24 cellular contexts compared by ENCODE assay signal in the genomic region with DNA sequence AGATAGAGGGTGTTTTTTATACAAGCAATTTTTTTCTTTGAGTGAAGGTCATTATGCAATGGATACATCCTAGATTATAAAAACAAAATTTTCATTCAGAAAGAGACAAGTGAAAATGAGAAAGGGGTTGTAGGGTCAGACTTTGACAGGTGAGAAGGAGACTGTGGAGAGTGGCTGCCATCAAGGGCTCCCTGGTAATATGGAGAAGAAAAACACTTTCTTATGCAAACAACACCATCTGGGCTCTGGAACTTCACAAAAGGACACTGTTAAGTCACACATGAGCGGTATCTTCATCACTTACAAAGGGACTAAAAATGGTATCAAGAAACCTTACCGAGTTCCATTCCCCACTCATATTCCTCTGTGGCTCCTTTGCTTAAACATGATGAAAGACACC. TPM values are rescaled to one million over a fixed set of nuclear protein-coding genes. Genes with fewer than 3 reads are reported as not detected.
"Had no signal": no experiment of that assay in that cellular context is flagged by ENCODE, and none has a peak within 500 bp of the region (broad histone marks: within the 10 kb centered on the region; RNA-seq: fewer than 3 reads in every experiment).

No MANE protein-coding gene starts in this region.

- H3K27ac ChIP-seq: ascending aorta, body of pancreas had no signal

- H3K9me3 ChIP-seq: ascending aorta, body of pancreas had no signal

- H3K4me1 Mint-ChIP-seq: activated naive CD8-positive, alpha-beta T cell treated with anti-CD3 and anti-CD28 coated beads, Interleukin-2, amount 50 U/mL, for 24 hours; central memory CD8-positive, alpha-beta T cell had no signal

- H3K4me1 ChIP-seq: ascending aorta, body of pancreas had no signal

- H3K27ac Mint-ChIP-seq: activated CD8-positive, alpha-beta T cell treated with anti-CD3 and anti-CD28 coated beads, Interleukin-2, amount 10 ng/mL, durations not matched to agents 7 days and 5 days; activated naive CD4-positive, alpha-beta T cell treated with anti-CD3 and anti-CD28 coated beads, Interleukin-2, amount 50 U/mL, for 72 hours; activated naive CD8-positive, alpha-beta T cell treated with anti-CD3 and anti-CD28 coated beads, Interleukin-2, amount 50 U/mL, for 24 hours; T-helper 1 cell treated with Interleukin-12 subunit alpha and Interleukin-12 subunit beta and Interleukin-4 antibody, amounts not matched to agents 30 μg/mL and 1 μg/mL, for 36 hours had no signal

- H3K4me3 Mint-ChIP-seq: activated CD8-positive, alpha-beta T cell treated with anti-CD3 and anti-CD28 coated beads, Interleukin-2, amount 10 ng/mL, durations not matched to agents 7 days and 5 days; activated naive CD8-positive, alpha-beta T cell treated with anti-CD3 and anti-CD28 coated beads, Interleukin-2, amount 50 U/mL, for 24 hours; central memory CD8-positive, alpha-beta T cell; T-helper 1 cell treated with Interleukin-12 subunit alpha and Interleukin-12 subunit beta and Interleukin-4 antibody, amounts not matched to agents 30 μg/mL and 1 μg/mL, for 36 hours had no signal

- H3K36me3 Mint-ChIP-seq: activated naive CD4-positive, alpha-beta T cell treated with anti-CD3 and anti-CD28 coated beads, Interleukin-2, amount 50 U/mL, for 72 hours had no signal

- H3K4me3 ChIP-seq: ascending aorta, body of pancreas had no signal

- H3K27me3 ChIP-seq: ascending aorta, body of pancreas had no signal

- ATAC-seq: activated CD8-positive, alpha-beta T cell treated with anti-CD3 and anti-CD28 coated beads, Interleukin-2, amount 10 ng/mL, durations not matched to agents 7 days and 5 days; activated naive CD4-positive, alpha-beta T cell treated with anti-CD3 and anti-CD28 coated beads, Interleukin-2, amount 50 U/mL, for 72 hours; activated naive CD8-positive, alpha-beta T cell treated with anti-CD3 and anti-CD28 coated beads, Interleukin-2, amount 50 U/mL, for 24 hours; body of pancreas; PC-3 had no signal

- H3K36me3 ChIP-seq: ascending aorta had no signal

- H3K9me3 Mint-ChIP-seq: activated naive CD4-positive, alpha-beta T cell treated with anti-CD3 and anti-CD28 coated beads, Interleukin-2, amount 50 U/mL, for 72 hours; activated naive CD8-positive, alpha-beta T cell treated with anti-CD3 and anti-CD28 coated beads, Interleukin-2, amount 50 U/mL, for 24 hours; central memory CD8-positive, alpha-beta T cell; T-helper 1 cell treated with Interleukin-12 subunit alpha and Interleukin-12 subunit beta and Interleukin-4 antibody, amounts not matched to agents 30 μg/mL and 1 μg/mL, for 36 hours had no signal

- DNase-seq: activated CD4-positive, alpha-beta T cell treated with anti-CD3 and anti-CD28 coated beads for 48 hours; activated CD4-positive, alpha-beta T cell treated with anti-CD3 and anti-CD28 coated beads, Interleukin-2, amount 50 U/mL, for 4 hours; activated CD4-positive, CD25-positive, alpha-beta regulatory T cell treated with anti-CD3 and anti-CD28 coated beads, Interleukin-2, amount 50 U/mL, for 72 hours; activated CD8-positive, alpha-beta memory T cell treated with anti-CD3 and anti-CD28 coated beads, Interleukin-2, amount 50 U/mL, for 48 hours; activated CD8-positive, alpha-beta T cell treated with anti-CD3 and anti-CD28 coated beads, Interleukin-2, amount 10 ng/mL, durations not matched to agents 7 days and 5 days; activated naive CD4-positive, alpha-beta T cell; activated naive CD8-positive, alpha-beta T cell treated with anti-CD3 and anti-CD28 coated beads, Interleukin-2, amount 50 U/mL, for 24 hours; activated T-cell treated with anti-CD3 and anti-CD28 coated beads, Interleukin-2, amount 50 U/mL, for 1 hour; amniotic stem cell; body of pancreas; NCI-H1048; NCI-H146; NCI-H187 treated with DMSO at 0.1 percent for 48 hours; NCI-H2081 treated with DMSO at 0.1 percent for 48 hours; NCI-H2227 treated with DMSO at 0.1 percent for 48 hours; NCI-H446 treated with DMSO at 0.1 percent for 48 hours; NCI-H526; PC-3; SHP77 treated with DMSO at 0.1 percent for 48 hours had no signal

RNA-seq across cellular contexts. Expression of a gene that starts 23.5 kb away (rescaled TPM):
- total RNA-seq: activated CD8-positive, alpha-beta T cell treated with anti-CD3 and anti-CD28 coated beads, Interleukin-2, amount 10 ng/mL, durations not matched to agents 7 days and 5 days; activated naive CD4-positive, alpha-beta T cell treated with anti-CD3 and anti-CD28 coated beads, Interleukin-2, amount 50 U/mL, for 72 hours; LHCN-M2; PC-3 had no signal
